ENCODE assay signal across 18 cellular contexts in genomic region chr2:241033994-241034393, GRCh38. TPM values are rescaled to one million over a fixed set of nuclear protein-coding genes. Genes with fewer than 3 reads are reported as not detected.
DNase-seq lines count a peak whose midpoint lies in the region; ATAC-seq and TF ChIP-seq lines count a peak whose summit lies in the region.
"Had no signal": no experiment of that assay in that cellular context is flagged by ENCODE, and none has a peak within 500 bp of the region (broad histone marks: within the 10 kb centered on the region; RNA-seq: fewer than 3 reads in every experiment).

No MANE protein-coding gene starts in this region.

- ATAC-seq in lung (ENCODE audit: insufficient read depth, low FRiP score) (no peak), GM18907 (IDR thresholded peaks at IDR 0.05; ENCODE audit: unreplicated experiment) (no peak), GM18873 (IDR thresholded peaks at IDR 0.05; ENCODE audit: low FRiP score, unreplicated experiment) (no peak)

- peaks cover 8% of the 10 kb centered on the region for H3K36me3 ChIP-seq in right atrium auricular region
- peaks cover 36% of the 10 kb centered on the region for H3K36me3 ChIP-seq in left ventricle myocardium inferior
- H3K36me3 ChIP-seq in SJSA1: peaks cover 49% of the 10 kb centered on the region
- peaks cover 0 to 39% of the 10 kb centered on the region in 2 donors for H3K36me3 ChIP-seq in lung (ENCODE audit: control insufficient read depth in 2 of 2, insufficient read depth in 2 of 2, low read length in 2 of 2)

- no peak for TF ChIP-seq CTCF in right atrium auricular region (IDR thresholded peaks at IDR 0.05)
- TF ChIP-seq CTCF in left ventricle myocardium inferior (IDR thresholded peaks at IDR 0.05; ENCODE audit: borderline replicate concordance): no peak
- TF ChIP-seq CTCF in lung (IDR thresholded peaks at IDR 0.05; ENCODE audit: control extremely low read depth, extremely low read depth): no peak

- H3K9me3 ChIP-seq in right atrium auricular region (no peaks in the 10 kb centered on the region), left ventricle myocardium inferior (replicated peaks) (no peaks in the 10 kb centered on the region), SJSA1 (replicated peaks) (no peaks in the 10 kb centered on the region; the same call in 1 of the 2 replicates), lung (ENCODE audit: control insufficient read depth in 2 of 2, insufficient read depth in 1 of 2, low read length in 1 of 2) (no peaks in the 10 kb centered on the region)
- H3K9me3 ChIP-seq: A549 had no signal

- H3K4me1 ChIP-seq in right atrium auricular region: peaks cover 0 to 19% of the 10 kb centered on the region in 2 donors
- H3K4me1 ChIP-seq in left ventricle myocardium inferior: peaks cover 11% of the 10 kb centered on the region
- peaks cover 42% of the 10 kb centered on the region for H3K4me1 ChIP-seq in SJSA1 (replicated peaks)
- peaks cover 0 to 11% of the 10 kb centered on the region in 2 donors for H3K4me1 ChIP-seq in lung (ENCODE audit: control insufficient read depth in 2 of 2, insufficient read depth in 2 of 2, low read length in 2 of 2)
- H3K4me1 ChIP-seq: A549 had no signal

- DNase-seq in right atrium auricular region (ENCODE audit: low spot score) (peak; percentile 9), left ventricle myocardium inferior (no peak), SJSA1 (ENCODE audit: low read depth in 1 of 2, low spot score in 2 of 2) (no peak), lung (ENCODE audit: low spot score) (peak; percentile 25), amygdala (lab: John Stamatoyannopoulos, UW) (no peak), NCI-H1436 treated with DMSO at 0.1 percent for 48 hours (lab: John Stamatoyannopoulos, UW) (no peak)
- DNase-seq: DMS53, HCEC 1CT, KG1, NCI-H1417 treated with DMSO at 0.1 percent for 48 hours, NCI-H2029, NCI-H2171, NCI-H446, NCI-H69, Right ventricle myocardium superior had no signal

- intact Hi-C loops in left ventricle myocardium inferior (cut with micrococcal nuclease): no loop called here

- H3K4me3 ChIP-seq in right atrium auricular region (no peak overlapping the region), left ventricle myocardium inferior (no peak overlapping the region), SJSA1 (no peak overlapping the region), lung (no peak overlapping the region)
- H3K4me3 ChIP-seq: A549 had no signal

- H3K27me3 ChIP-seq in right atrium auricular region (no peaks in the 10 kb centered on the region), left ventricle myocardium inferior (ENCODE audit: low read depth) (no peaks in the 10 kb centered on the region), SJSA1 (replicated peaks) (no peaks in the 10 kb centered on the region), lung (ENCODE audit: control insufficient read depth, insufficient read depth) (no peaks in the 10 kb centered on the region)

- 90 to 91% methylated on average over 7 of the region's 7 CpGs for WGBS in lung, 2 donors

- H3K27ac ChIP-seq in right atrium auricular region (no peak overlapping the region), left ventricle myocardium inferior (replicated peaks) (no peak overlapping the region), SJSA1 (peak overlapping the region; percentile 78), lung (ENCODE audit: low read depth in 1 of 2, low read length in 1 of 2) (no peak overlapping the region)
- H3K27ac ChIP-seq: A549 had no signal

RNA-seq across cellular contexts. Expression of gene SNED1, which starts 35.6 kb away (rescaled TPM):
- 10 to 100 TPM in 1 of 2 donors, 1 to 10 TPM in 1; 9.9 to 16.4 TPM for total RNA-seq in right atrium auricular region
- 6.1 TPM for total RNA-seq in left ventricle myocardium inferior
- 18.3 and 24.9 TPM in 2 replicates for total RNA-seq in SJSA1 (2014; rRNA removed; shearing (Covaris generic))
- 10 to 100 TPM; 57.1 to 74.6 TPM for total RNA-seq in lung
- polyA plus RNA-seq in lung: 10 to 100 TPM in 1 of 2 donors, 1 to 10 TPM in 1; 5.9 to 12.3 TPM

Comparison
In these comparisons a context has a peak if more than half of its experiments do, and no peak if none do; other contexts are left out.
1. DNase-seq: peak in right atrium auricular region (single experiment) and lung (single experiment); none in left ventricle myocardium inferior (single experiment), SJSA1 (0 of 2), amygdala (0 of 56) and NCI-H1436 treated with DMSO at 0.1 percent for 48 hours (single experiment).